ENCODE assay signal across 9 cellular contexts in genomic region chr11:67117667-67118058, GRCh38. TPM values are rescaled to one million over a fixed set of nuclear protein-coding genes. Genes with fewer than 3 reads are reported as not detected.
DNase-seq lines count a peak whose midpoint lies in the region; ATAC-seq, FAIRE-seq and TF ChIP-seq lines count a peak whose summit lies in the region.
"Had no signal": no experiment of that assay in that cellular context is flagged by ENCODE, and none has a peak within 500 bp of the region (broad histone marks: within the 10 kb centered on the region; RNA-seq: fewer than 3 reads in every experiment).

No MANE protein-coding gene starts in this region.

- H3K4me3 ChIP-seq in BLaER1 (peak overlapping the region; percentile 76), fibroblast of villous mesenchyme (ENCODE audit: low read depth, low read length) (no peak overlapping the region), neutrophil (ENCODE audit: low read depth in 1 of 2, low read length in 1 of 2) (peak overlapping the region; percentile 60 to 84)

- H3K27ac ChIP-seq in BLaER1 (peak overlapping the region; percentile 93), neutrophil (peak overlapping the region; percentile 99)

- H3K27ac Mint-ChIP-seq in activated T-cell treated with anti-CD3 and anti-CD28 coated beads, Interleukin-2, amount 50 U/mL, for 72 hours, result no peak overlapping the region

- ATAC-seq in activated T-cell treated with anti-CD3 and anti-CD28 coated beads, Interleukin-2, amount 50 U/mL, for 72 hours (replicated peaks in 1 of 2), result peak; percentile 18 to 27
- ATAC-seq in HG03469 (IDR thresholded peaks at IDR 0.05; ENCODE audit: unreplicated experiment), result no peak

- H3K4me3 Mint-ChIP-seq in activated T-cell treated with anti-CD3 and anti-CD28 coated beads, Interleukin-2, amount 50 U/mL, for 72 hours, result peak overlapping the region; percentile 77 to 83

- TF ChIP-seq CTCF in fibroblast of villous mesenchyme (IDR thresholded peaks at IDR 0.05; ENCODE audit: insufficient read depth, low read depth, low read length) (no peak), neutrophil (IDR thresholded peaks at IDR 0.05) (no peak)

- FAIRE-seq in urothelium cell line (lab: Jason Lieb, UNC), result no peak
- FAIRE-seq in HTR-8/SVneo (lab: Jason Lieb, UNC), result no peak
- FAIRE-seq: GM18507 had no signal

- peak; percentile 93 for DNase-seq in HuH-7.5 (ENCODE audit: low spot score)
- peak; percentile 67 to 72 for DNase-seq in activated T-cell treated with anti-CD3 and anti-CD28 coated beads, Interleukin-2, amount 50 U/mL, for 72 hours
- DNase-seq in fibroblast of villous mesenchyme (ENCODE audit: low read depth), result peak; percentile 20
- DNase-seq in urothelium cell line (ENCODE audit: low spot score), result no peak
- no peak for DNase-seq in HTR-8/SVneo (ENCODE audit: insufficient read length, low spot score)

- no peaks in the 10 kb centered on the region for H3K27me3 Mint-ChIP-seq in activated T-cell treated with anti-CD3 and anti-CD28 coated beads, Interleukin-2, amount 50 U/mL, for 72 hours (ENCODE audit: low read depth)

- peak overlapping the region; percentile 89 for H3K9ac ChIP-seq in BLaER1

- peak overlapping the region; percentile 98 for H3K4me2 ChIP-seq in BLaER1

- H4K20me1 ChIP-seq in BLaER1, result peaks cover 35% of the 10 kb centered on the region

- H3K9me3 Mint-ChIP-seq in activated T-cell treated with anti-CD3 and anti-CD28 coated beads, Interleukin-2, amount 50 U/mL, for 72 hours, result no peaks in the 10 kb centered on the region

- peaks cover 34% of the 10 kb centered on the region for H3K4me1 Mint-ChIP-seq in activated T-cell treated with anti-CD3 and anti-CD28 coated beads, Interleukin-2, amount 50 U/mL, for 72 hours (ENCODE audit: low read depth)

- peaks cover 3% of the 10 kb centered on the region; the same call in 1 of the 2 replicates for H3K36me3 ChIP-seq in BLaER1
- H3K36me3 ChIP-seq in neutrophil, result no peaks in the 10 kb centered on the region

- H3K9me3 ChIP-seq in BLaER1 (no peaks in the 10 kb centered on the region), neutrophil (no peaks in the 10 kb centered on the region)

- H3K27me3 ChIP-seq in BLaER1, result peaks cover 34% of the 10 kb centered on the region
- no peaks in the 10 kb centered on the region for H3K27me3 ChIP-seq in neutrophil

- peaks cover 15 to 17% of the 10 kb centered on the region in 2 donors for H3K36me3 Mint-ChIP-seq in activated T-cell treated with anti-CD3 and anti-CD28 coated beads, Interleukin-2, amount 50 U/mL, for 72 hours (ENCODE audit: insufficient read depth in 2 of 2)

- H3K4me1 ChIP-seq in BLaER1, result peaks cover 24% of the 10 kb centered on the region
- H3K4me1 ChIP-seq in neutrophil (ENCODE audit: control insufficient read depth in 1 of 2, insufficient read depth in 1 of 2, low read depth in 1 of 2, low read length in 1 of 2), result peaks cover 53 to 59% of the 10 kb centered on the region in 2 experiments

RNA-seq across cellular contexts. Expression of gene KDM2A, which starts 1.4 kb away (rescaled TPM):
- 100 to 1,000 TPM; 104 to 107 TPM for total RNA-seq in activated T-cell treated with anti-CD3 and anti-CD28 coated beads, Interleukin-2, amount 50 U/mL, for 72 hours
- total RNA-seq in fibroblast of villous mesenchyme, result 50.5 and 52.8 TPM in 2 replicates

Comparison
In these comparisons a context has a peak if more than half of its experiments do, and no peak if none do; other contexts are left out.
1. DNase-seq: peak in HuH-7.5 (single experiment), activated T-cell treated with anti-CD3 and anti-CD28 coated beads, Interleukin-2, amount 50 U/mL, for 72 hours (2 of 2) and fibroblast of villous mesenchyme (single experiment); none in urothelium cell line (single experiment) and HTR-8/SVneo (single experiment).